In the genomic region with DNA sequence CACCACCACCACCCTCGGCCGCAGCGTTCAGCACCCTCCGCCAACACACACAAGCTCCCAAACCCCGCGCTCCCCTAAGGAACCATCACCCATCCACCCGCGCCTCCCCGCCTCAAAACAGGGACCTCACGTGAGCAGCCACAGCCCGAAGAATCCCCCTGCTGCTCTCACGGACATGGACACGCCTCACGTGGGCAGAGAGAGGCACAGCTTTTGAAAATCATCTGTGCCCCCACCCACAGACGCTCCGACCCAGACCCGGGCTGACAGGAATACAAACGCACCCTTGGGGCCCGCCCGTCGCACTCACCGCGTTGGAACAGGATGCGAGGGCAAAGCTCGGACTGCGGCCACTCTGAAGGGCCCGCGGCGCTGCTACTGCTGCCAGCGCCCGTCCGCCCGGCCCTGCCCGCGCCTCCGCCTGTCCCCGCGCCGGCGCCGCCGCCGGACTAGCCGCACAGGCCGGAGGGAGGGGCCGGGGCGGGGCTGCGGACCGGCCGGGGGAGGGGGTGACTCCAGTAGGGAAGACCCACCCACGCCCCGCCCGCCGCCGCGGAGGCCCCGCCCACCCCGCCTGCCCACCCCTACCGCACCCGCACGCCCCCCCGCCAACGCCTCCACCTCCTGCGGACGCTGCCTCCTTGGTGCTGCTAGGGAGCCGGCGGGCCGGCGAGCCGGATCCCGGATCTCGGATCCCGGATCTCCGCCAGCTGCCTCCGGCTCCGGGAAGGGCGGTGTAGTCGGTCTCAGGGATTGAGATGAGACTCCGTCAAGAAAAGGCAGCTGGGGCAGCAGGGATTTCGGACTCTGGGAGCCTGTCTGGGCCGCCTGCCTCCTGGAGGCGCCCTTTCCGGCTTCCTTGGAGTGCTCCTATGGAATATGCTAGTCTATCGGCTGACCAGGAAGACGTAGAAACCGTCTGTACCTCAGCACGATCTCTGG, we compare ENCODE assay signal across 2 cellular contexts.
A peak's percentile ranks its signal among the peaks of the same experiment; 100 is the strongest.
TF ChIP-seq lines count a peak whose summit lies in the region.

A gene (minus strand): TSS at position 461 of the 942 bp plus-strand sequence. CDS start 8,246 bp downstream, outside the sequence.

TF ChIP-seq in GM23338, 12 proteins besides CTCF, POLR2A, EP300 and RAD21:
- TF ChIP-seq, protein P1, sequence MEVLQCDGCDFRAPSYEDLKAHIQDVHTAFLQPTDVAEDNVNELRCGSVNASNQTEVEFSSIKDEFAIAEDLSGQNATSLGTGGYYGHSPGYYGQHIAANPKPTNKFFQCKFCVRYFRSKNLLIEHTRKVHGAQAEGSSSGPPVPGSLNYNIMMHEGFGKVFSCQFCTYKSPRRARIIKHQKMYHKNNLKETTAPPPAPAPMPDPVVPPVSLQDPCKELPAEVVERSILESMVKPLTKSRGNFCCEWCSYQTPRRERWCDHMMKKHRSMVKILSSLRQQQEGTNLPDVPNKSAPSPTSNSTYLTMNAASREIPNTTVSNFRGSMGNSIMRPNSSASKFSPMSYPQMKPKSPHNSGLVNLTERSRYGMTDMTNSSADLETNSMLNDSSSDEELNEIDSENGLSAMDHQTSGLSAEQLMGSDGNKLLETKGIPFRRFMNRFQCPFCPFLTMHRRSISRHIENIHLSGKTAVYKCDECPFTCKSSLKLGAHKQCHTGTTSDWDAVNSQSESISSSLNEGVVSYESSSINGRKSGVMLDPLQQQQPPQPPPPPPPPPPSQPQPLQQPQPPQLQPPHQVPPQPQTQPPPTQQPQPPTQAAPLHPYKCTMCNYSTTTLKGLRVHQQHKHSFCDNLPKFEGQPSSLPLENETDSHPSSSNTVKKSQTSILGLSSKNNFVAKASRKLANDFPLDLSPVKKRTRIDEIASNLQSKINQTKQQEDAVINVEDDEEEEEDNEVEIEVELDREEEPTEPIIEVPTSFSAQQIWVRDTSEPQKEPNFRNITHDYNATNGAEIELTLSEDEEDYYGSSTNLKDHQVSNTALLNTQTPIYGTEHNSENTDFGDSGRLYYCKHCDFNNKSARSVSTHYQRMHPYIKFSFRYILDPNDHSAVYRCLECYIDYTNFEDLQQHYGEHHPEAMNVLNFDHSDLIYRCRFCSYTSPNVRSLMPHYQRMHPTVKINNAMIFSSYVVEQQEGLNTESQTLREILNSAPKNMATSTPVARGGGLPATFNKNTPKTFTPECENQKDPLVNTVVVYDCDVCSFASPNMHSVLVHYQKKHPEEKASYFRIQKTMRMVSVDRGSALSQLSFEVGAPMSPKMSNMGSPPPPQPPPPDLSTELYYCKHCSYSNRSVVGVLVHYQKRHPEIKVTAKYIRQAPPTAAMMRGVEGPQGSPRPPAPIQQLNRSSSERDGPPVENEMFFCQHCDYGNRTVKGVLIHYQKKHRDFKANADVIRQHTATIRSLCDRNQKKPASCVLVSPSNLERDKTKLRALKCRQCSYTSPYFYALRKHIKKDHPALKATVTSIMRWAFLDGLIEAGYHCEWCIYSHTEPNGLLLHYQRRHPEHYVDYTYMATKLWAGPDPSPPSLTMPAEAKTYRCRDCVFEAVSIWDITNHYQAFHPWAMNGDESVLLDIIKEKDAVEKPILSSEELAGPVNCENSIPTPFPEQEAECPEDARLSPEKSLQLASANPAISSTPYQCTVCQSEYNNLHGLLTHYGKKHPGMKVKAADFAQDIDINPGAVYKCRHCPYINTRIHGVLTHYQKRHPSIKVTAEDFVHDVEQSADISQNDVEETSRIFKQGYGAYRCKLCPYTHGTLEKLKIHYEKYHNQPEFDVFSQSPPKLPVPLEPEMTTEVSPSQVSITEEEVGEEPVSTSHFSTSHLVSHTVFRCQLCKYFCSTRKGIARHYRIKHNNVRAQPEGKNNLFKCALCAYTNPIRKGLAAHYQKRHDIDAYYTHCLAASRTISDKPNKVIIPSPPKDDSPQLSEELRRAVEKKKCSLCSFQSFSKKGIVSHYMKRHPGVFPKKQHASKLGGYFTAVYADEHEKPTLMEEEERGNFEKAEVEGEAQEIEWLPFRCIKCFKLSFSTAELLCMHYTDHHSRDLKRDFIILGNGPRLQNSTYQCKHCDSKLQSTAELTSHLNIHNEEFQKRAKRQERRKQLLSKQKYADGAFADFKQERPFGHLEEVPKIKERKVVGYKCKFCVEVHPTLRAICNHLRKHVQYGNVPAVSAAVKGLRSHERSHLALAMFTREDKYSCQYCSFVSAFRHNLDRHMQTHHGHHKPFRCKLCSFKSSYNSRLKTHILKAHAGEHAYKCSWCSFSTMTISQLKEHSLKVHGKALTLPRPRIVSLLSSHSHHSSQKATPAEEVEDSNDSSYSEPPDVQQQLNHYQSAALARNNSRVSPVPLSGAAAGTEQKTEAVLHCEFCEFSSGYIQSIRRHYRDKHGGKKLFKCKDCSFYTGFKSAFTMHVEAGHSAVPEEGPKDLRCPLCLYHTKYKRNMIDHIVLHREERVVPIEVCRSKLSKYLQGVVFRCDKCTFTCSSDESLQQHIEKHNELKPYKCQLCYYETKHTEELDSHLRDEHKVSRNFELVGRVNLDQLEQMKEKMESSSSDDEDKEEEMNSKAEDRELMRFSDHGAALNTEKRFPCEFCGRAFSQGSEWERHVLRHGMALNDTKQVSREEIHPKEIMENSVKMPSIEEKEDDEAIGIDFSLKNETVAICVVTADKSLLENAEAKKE (CRISPR knock-in tag; IDR thresholded peaks at IDR 0.05): no peak
- TF ChIP-seq, protein P2, sequence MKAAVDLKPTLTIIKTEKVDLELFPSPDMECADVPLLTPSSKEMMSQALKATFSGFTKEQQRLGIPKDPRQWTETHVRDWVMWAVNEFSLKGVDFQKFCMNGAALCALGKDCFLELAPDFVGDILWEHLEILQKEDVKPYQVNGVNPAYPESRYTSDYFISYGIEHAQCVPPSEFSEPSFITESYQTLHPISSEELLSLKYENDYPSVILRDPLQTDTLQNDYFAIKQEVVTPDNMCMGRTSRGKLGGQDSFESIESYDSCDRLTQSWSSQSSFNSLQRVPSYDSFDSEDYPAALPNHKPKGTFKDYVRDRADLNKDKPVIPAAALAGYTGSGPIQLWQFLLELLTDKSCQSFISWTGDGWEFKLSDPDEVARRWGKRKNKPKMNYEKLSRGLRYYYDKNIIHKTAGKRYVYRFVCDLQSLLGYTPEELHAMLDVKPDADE (IDR thresholded peaks at IDR 0.05): 0 out of 2 replicates have a peak, but pooled peaks have one; percentile 14
- peak; percentile 54 for TF ChIP-seq POLR2AphosphoS5 (IDR thresholded peaks at IDR 0.05; ENCODE audit: low read depth)

TF ChIP-seq in SK-N-SH treated with all-trans-retinoic acid at 6 μM for 48 hours, 23 proteins besides CTCF, POLR2A, EP300 and RAD21 (continued from another document):
- TF ChIP-seq, protein P3, sequence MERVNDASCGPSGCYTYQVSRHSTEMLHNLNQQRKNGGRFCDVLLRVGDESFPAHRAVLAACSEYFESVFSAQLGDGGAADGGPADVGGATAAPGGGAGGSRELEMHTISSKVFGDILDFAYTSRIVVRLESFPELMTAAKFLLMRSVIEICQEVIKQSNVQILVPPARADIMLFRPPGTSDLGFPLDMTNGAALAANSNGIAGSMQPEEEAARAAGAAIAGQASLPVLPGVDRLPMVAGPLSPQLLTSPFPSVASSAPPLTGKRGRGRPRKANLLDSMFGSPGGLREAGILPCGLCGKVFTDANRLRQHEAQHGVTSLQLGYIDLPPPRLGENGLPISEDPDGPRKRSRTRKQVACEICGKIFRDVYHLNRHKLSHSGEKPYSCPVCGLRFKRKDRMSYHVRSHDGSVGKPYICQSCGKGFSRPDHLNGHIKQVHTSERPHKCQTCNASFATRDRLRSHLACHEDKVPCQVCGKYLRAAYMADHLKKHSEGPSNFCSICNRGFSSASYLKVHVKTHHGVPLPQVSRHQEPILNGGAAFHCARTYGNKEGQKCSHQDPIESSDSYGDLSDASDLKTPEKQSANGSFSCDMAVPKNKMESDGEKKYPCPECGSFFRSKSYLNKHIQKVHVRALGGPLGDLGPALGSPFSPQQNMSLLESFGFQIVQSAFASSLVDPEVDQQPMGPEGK (CRISPR knock-in tag; IDR thresholded peaks at IDR 0.05; ENCODE audit: borderline replicate concordance): peak; percentile 69
- TF ChIP-seq, protein P4, sequence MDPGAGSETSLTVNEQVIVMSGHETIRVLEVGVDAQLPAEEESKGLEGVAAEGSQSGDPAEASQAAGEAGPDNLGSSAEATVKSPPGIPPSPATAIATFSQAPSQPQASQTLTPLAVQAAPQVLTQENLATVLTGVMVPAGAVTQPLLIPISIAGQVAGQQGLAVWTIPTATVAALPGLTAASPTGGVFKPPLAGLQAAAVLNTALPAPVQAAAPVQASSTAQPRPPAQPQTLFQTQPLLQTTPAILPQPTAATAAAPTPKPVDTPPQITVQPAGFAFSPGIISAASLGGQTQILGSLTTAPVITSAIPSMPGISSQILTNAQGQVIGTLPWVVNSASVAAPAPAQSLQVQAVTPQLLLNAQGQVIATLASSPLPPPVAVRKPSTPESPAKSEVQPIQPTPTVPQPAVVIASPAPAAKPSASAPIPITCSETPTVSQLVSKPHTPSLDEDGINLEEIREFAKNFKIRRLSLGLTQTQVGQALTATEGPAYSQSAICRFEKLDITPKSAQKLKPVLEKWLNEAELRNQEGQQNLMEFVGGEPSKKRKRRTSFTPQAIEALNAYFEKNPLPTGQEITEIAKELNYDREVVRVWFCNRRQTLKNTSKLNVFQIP (CRISPR knock-in tag; IDR thresholded peaks at IDR 0.05; ENCODE audit: borderline replicate concordance, low read depth): no peak
- TF ChIP-seq GLIS3 (CRISPR knock-in tag; IDR thresholded peaks at IDR 0.05): 0 out of 2 replicates have a peak, but pooled peaks have one; percentile 50
